Comparison of ENCODE assay signal across 22 cellular contexts in genomic region chr4:168272488-168272887, GRCh38. TPM values are rescaled to one million over a fixed set of nuclear protein-coding genes. Genes with fewer than 3 reads are reported as not detected.
DNase-seq lines count a peak whose midpoint lies in the region; ATAC-seq and TF ChIP-seq lines count a peak whose summit lies in the region.
"Had no signal": no experiment of that assay in that cellular context is flagged by ENCODE, and none has a peak within 500 bp of the region (broad histone marks: within the 10 kb centered on the region; RNA-seq: fewer than 3 reads in every experiment).

No MANE protein-coding gene starts in this region.

- H3K27ac Mint-ChIP-seq in activated naive CD8-positive, alpha-beta T cell treated with anti-CD3 and anti-CD28 coated beads, Interleukin-2, amount 10 ng/mL, durations not matched to agents 7 days and 5 days, result no peak overlapping the region
- no peak overlapping the region for H3K27ac Mint-ChIP-seq in activated naive CD8-positive, alpha-beta T cell treated with anti-CD3 and anti-CD28 coated beads for 36 hours
- H3K27ac Mint-ChIP-seq in activated CD8-positive, alpha-beta T cell treated with anti-CD3 and anti-CD28 coated beads, Interleukin-2, amount 10 ng/mL, durations not matched to agents 7 days and 5 days, result no peak overlapping the region
- no peak overlapping the region for H3K27ac Mint-ChIP-seq in progenitor cell of endocrine pancreas

- H3K4me1 Mint-ChIP-seq in activated naive CD8-positive, alpha-beta T cell treated with anti-CD3 and anti-CD28 coated beads, Interleukin-2, amount 10 ng/mL, durations not matched to agents 7 days and 5 days, result peaks cover 19% of the 10 kb centered on the region
- H3K4me1 Mint-ChIP-seq in activated naive CD8-positive, alpha-beta T cell treated with anti-CD3 and anti-CD28 coated beads for 36 hours, result peaks cover 6% of the 10 kb centered on the region
- H3K4me1 Mint-ChIP-seq in activated CD8-positive, alpha-beta T cell treated with anti-CD3 and anti-CD28 coated beads, Interleukin-2, amount 10 ng/mL, durations not matched to agents 7 days and 5 days (ENCODE audit: low read depth), result peaks cover 11% of the 10 kb centered on the region
- peaks cover 7% of the 10 kb centered on the region for H3K4me1 Mint-ChIP-seq in progenitor cell of endocrine pancreas (ENCODE audit: low read depth)
- H3K4me1 Mint-ChIP-seq: CD8-positive, alpha-beta memory T cell had no signal

- H3K27me3 Mint-ChIP-seq in activated naive CD8-positive, alpha-beta T cell treated with anti-CD3 and anti-CD28 coated beads, Interleukin-2, amount 10 ng/mL, durations not matched to agents 7 days and 5 days, result no peaks in the 10 kb centered on the region
- no peaks in the 10 kb centered on the region for H3K27me3 Mint-ChIP-seq in activated naive CD8-positive, alpha-beta T cell treated with anti-CD3 and anti-CD28 coated beads for 36 hours
- no peaks in the 10 kb centered on the region for H3K27me3 Mint-ChIP-seq in activated CD8-positive, alpha-beta T cell treated with anti-CD3 and anti-CD28 coated beads, Interleukin-2, amount 10 ng/mL, durations not matched to agents 7 days and 5 days (ENCODE audit: low read depth)
- no peaks in the 10 kb centered on the region for H3K27me3 Mint-ChIP-seq in progenitor cell of endocrine pancreas
- H3K27me3 Mint-ChIP-seq: CD8-positive, alpha-beta memory T cell had no signal

- H3K9me3 Mint-ChIP-seq in activated naive CD8-positive, alpha-beta T cell treated with anti-CD3 and anti-CD28 coated beads, Interleukin-2, amount 10 ng/mL, durations not matched to agents 7 days and 5 days, result no peaks in the 10 kb centered on the region
- no peaks in the 10 kb centered on the region for H3K9me3 Mint-ChIP-seq in activated naive CD8-positive, alpha-beta T cell treated with anti-CD3 and anti-CD28 coated beads for 36 hours
- H3K9me3 Mint-ChIP-seq in activated CD8-positive, alpha-beta T cell treated with anti-CD3 and anti-CD28 coated beads, Interleukin-2, amount 10 ng/mL, durations not matched to agents 7 days and 5 days (ENCODE audit: insufficient read depth), result no peaks in the 10 kb centered on the region
- no peaks in the 10 kb centered on the region for H3K9me3 Mint-ChIP-seq in progenitor cell of endocrine pancreas (ENCODE audit: low read depth)
- H3K9me3 Mint-ChIP-seq: CD8-positive, alpha-beta memory T cell had no signal

- no peak for TF ChIP-seq CTCF in progenitor cell of endocrine pancreas (IDR thresholded peaks at IDR 0.05; ENCODE audit: unreplicated experiment)

- no peak overlapping the region for H3K4me3 ChIP-seq in Jurkat, Clone E6-1 (ENCODE audit: low read length)

- POLR2A ChIA-PET in activated naive CD8-positive, alpha-beta T cell treated with anti-CD3 and anti-CD28 coated beads, Interleukin-2, amount 10 ng/mL, durations not matched to agents 7 days and 5 days (lab: Charles Lee), result no interaction called here
- POLR2A ChIA-PET in activated CD8-positive, alpha-beta T cell treated with anti-CD3 and anti-CD28 coated beads, Interleukin-2, amount 10 ng/mL, durations not matched to agents 7 days and 5 days (lab: Charles Lee), result no interaction called here

- peaks cover 68% of the 10 kb centered on the region for H3K36me3 Mint-ChIP-seq in activated naive CD8-positive, alpha-beta T cell treated with anti-CD3 and anti-CD28 coated beads, Interleukin-2, amount 10 ng/mL, durations not matched to agents 7 days and 5 days
- peaks cover 34% of the 10 kb centered on the region for H3K36me3 Mint-ChIP-seq in activated naive CD8-positive, alpha-beta T cell treated with anti-CD3 and anti-CD28 coated beads for 36 hours
- H3K36me3 Mint-ChIP-seq in activated CD8-positive, alpha-beta T cell treated with anti-CD3 and anti-CD28 coated beads, Interleukin-2, amount 10 ng/mL, durations not matched to agents 7 days and 5 days (ENCODE audit: low read depth), result peaks cover 82% of the 10 kb centered on the region
- H3K36me3 Mint-ChIP-seq in progenitor cell of endocrine pancreas (ENCODE audit: insufficient read depth), result no peaks in the 10 kb centered on the region

- CTCF ChIA-PET in activated CD8-positive, alpha-beta T cell treated with anti-CD3 and anti-CD28 coated beads, Interleukin-2, amount 10 ng/mL, durations not matched to agents 7 days and 5 days (lab: Charles Lee), result no interaction called here

- no peak for DNase-seq in activated naive CD8-positive, alpha-beta T cell treated with anti-CD3 and anti-CD28 coated beads, Interleukin-2, amount 10 ng/mL, durations not matched to agents 7 days and 5 days
- no peak for DNase-seq in activated naive CD8-positive, alpha-beta T cell treated with anti-CD3 and anti-CD28 coated beads for 36 hours
- DNase-seq in Jurkat, Clone E6-1 (ENCODE audit: low read depth, low spot score), result peak; percentile 87
- peak; percentile 23 for DNase-seq in activated CD8-positive, alpha-beta T cell treated with anti-CD3 and anti-CD28 coated beads, Interleukin-2, amount 10 ng/mL, durations not matched to agents 7 days and 5 days
- DNase-seq in progenitor cell of endocrine pancreas (ENCODE audit: low spot score, unreplicated experiment) (no peak), NCI-H345 (lab: John Stamatoyannopoulos, UW) (no peak)
- DNase-seq: C1 segment of cervical spinal cord; DMS 273 treated with DMSO at 0.1 percent for 48 hours; DMS79; GF-D8; IMR-90; MM.1S; NCI-H1436; NCI-H187; NCI-H2171 treated with DMSO at 0.1 percent for 48 hours; NCI-H524; NCI-H748 treated with DMSO at 0.1 percent for 48 hours; NK-92 treated with Interleukin-12 subunit alpha and Interleukin-12 subunit beta, amount 100 ng/mL, for 24 hours; PC-3; SK-N-SH had no signal

- H3K4me3 Mint-ChIP-seq in activated naive CD8-positive, alpha-beta T cell treated with anti-CD3 and anti-CD28 coated beads, Interleukin-2, amount 10 ng/mL, durations not matched to agents 7 days and 5 days, result no peak overlapping the region
- H3K4me3 Mint-ChIP-seq in activated naive CD8-positive, alpha-beta T cell treated with anti-CD3 and anti-CD28 coated beads for 36 hours, result no peak overlapping the region
- H3K4me3 Mint-ChIP-seq in activated CD8-positive, alpha-beta T cell treated with anti-CD3 and anti-CD28 coated beads, Interleukin-2, amount 10 ng/mL, durations not matched to agents 7 days and 5 days, result no peak overlapping the region
- no peak overlapping the region for H3K4me3 Mint-ChIP-seq in progenitor cell of endocrine pancreas (ENCODE audit: low read depth)
- H3K4me3 Mint-ChIP-seq: CD8-positive, alpha-beta memory T cell had no signal

- ATAC-seq in activated naive CD8-positive, alpha-beta T cell treated with anti-CD3 and anti-CD28 coated beads, Interleukin-2, amount 10 ng/mL, durations not matched to agents 7 days and 5 days (ENCODE audit: low read depth), result peak; percentile 80
- peak; percentile 79 for ATAC-seq in activated CD8-positive, alpha-beta T cell treated with anti-CD3 and anti-CD28 coated beads, Interleukin-2, amount 10 ng/mL, durations not matched to agents 7 days and 5 days
- ATAC-seq in GM21717 (IDR thresholded peaks at IDR 0.05; ENCODE audit: unreplicated experiment), result no peak
- ATAC-seq: PC-3 had no signal

RNA-seq across cellular contexts. Expression of gene DDX60, which starts 46.1 kb away (rescaled TPM):
- total RNA-seq in activated naive CD8-positive, alpha-beta T cell treated with anti-CD3 and anti-CD28 coated beads, Interleukin-2, amount 10 ng/mL, durations not matched to agents 7 days and 5 days, result 100 to 1,000 TPM; 137 to 141 TPM
- total RNA-seq in activated naive CD8-positive, alpha-beta T cell treated with anti-CD3 and anti-CD28 coated beads for 36 hours, result 10 to 100 TPM; 22.2 to 22.7 TPM
- 4.5 TPM for polyA plus RNA-seq in Jurkat, Clone E6-1 (2012; ENCODE audit: insufficient read depth, insufficient read length)
- 100 to 1,000 TPM; 111 to 115 TPM for total RNA-seq in activated CD8-positive, alpha-beta T cell treated with anti-CD3 and anti-CD28 coated beads, Interleukin-2, amount 10 ng/mL, durations not matched to agents 7 days and 5 days
- total RNA-seq in progenitor cell of endocrine pancreas, result 0.71 and 0.74 TPM in 2 replicates

Comparison
In these comparisons a context has a peak if more than half of its experiments do, and no peak if none do; other contexts are left out.
1. DNase-seq: peak in Jurkat, Clone E6-1 (single experiment) and activated CD8-positive, alpha-beta T cell treated with anti-CD3 and anti-CD28 coated beads, Interleukin-2, amount 10 ng/mL, durations not matched to agents 7 days and 5 days (single experiment); none in activated naive CD8-positive, alpha-beta T cell treated with anti-CD3 and anti-CD28 coated beads, Interleukin-2, amount 10 ng/mL, durations not matched to agents 7 days and 5 days (single experiment), activated naive CD8-positive, alpha-beta T cell treated with anti-CD3 and anti-CD28 coated beads for 36 hours (single experiment), progenitor cell of endocrine pancreas (single experiment) and NCI-H345 (single experiment).
2. RNA of gene DDX60, which starts 46.1 kb away (total RNA-seq): 137 to 141 TPM in activated naive CD8-positive, alpha-beta T cell treated with anti-CD3 and anti-CD28 coated beads, Interleukin-2, amount 10 ng/mL, durations not matched to agents 7 days and 5 days, 111 to 115 TPM in activated CD8-positive, alpha-beta T cell treated with anti-CD3 and anti-CD28 coated beads, Interleukin-2, amount 10 ng/mL, durations not matched to agents 7 days and 5 days and 22.2 to 22.7 TPM in activated naive CD8-positive, alpha-beta T cell treated with anti-CD3 and anti-CD28 coated beads for 36 hours; 0.71 to 0.74 TPM in progenitor cell of endocrine pancreas; every median in the first group is over 10 times any median in the second.